Comparison of ENCODE assay signal across 14 cellular contexts in genomic region chr6:22658183-22658582, GRCh38.
DNase-seq lines count a peak whose midpoint lies in the region; ATAC-seq, FAIRE-seq and TF ChIP-seq lines count a peak whose summit lies in the region.
"Had no signal": no experiment of that assay in that cellular context is flagged by ENCODE, and none has a peak within 500 bp of the region (broad histone marks: within the 10 kb centered on the region; RNA-seq: fewer than 3 reads in every experiment).

No MANE protein-coding gene starts in this region.

- H3K79me1 ChIP-seq in IMR-90 (ENCODE audit: low read depth in 1 of 2, low read length in 2 of 2): no peaks in the 10 kb centered on the region

- no peak overlapping the region for H3K14ac ChIP-seq in IMR-90 (replicated peaks; ENCODE audit: low read depth, low read length)

- no peak for ATAC-seq in IMR-90 (ENCODE audit: low read depth)
- no peak for ATAC-seq in GM18502 (IDR thresholded peaks at IDR 0.05; ENCODE audit: poor library complexity, unreplicated experiment)
- ATAC-seq: CD8-positive, alpha-beta T cell had no signal

- dilution Hi-C loops in IMR-90 (cut with HindIII; ENCODE audit: low sequenced_read_pairs, unreplicated experiment): no loop called here
- dilution Hi-C loops in keratinocyte (cut with MboI; ENCODE audit: extremely low pct_ligation_motif_present, low sequenced_read_pairs): no loop called here

- no peak overlapping the region for H4K91ac ChIP-seq in IMR-90 (ENCODE audit: insufficient read depth, low read depth, low read length)

- H4K20me1 ChIP-seq in IMR-90 (ENCODE audit: insufficient read depth, low read length) (no peaks in the 10 kb centered on the region), keratinocyte (ENCODE audit: control insufficient read depth, extremely low read depth, insufficient read depth, low read length) (no peaks in the 10 kb centered on the region), SK-N-SH (ENCODE audit: insufficient read depth) (no peaks in the 10 kb centered on the region)

- no peaks in the 10 kb centered on the region for H3K27me3 ChIP-seq in IMR-90 (ENCODE audit: control insufficient read depth, insufficient read depth, low read length)
- H3K27me3 ChIP-seq in adipocyte (replicated peaks; ENCODE audit: control insufficient read depth, insufficient read depth, low read length): no peaks in the 10 kb centered on the region
- H3K27me3 ChIP-seq in keratinocyte (ENCODE audit: control insufficient read depth, extremely low read depth, insufficient read depth, low read length): no peaks in the 10 kb centered on the region
- no peaks in the 10 kb centered on the region for H3K27me3 ChIP-seq in SK-N-SH (ENCODE audit: insufficient read depth)

- H3K4me3 ChIP-seq in IMR-90 (ENCODE audit: insufficient read depth, low read depth, low read length) (no peak overlapping the region), adipocyte (ENCODE audit: low read length) (no peak overlapping the region), keratinocyte (ENCODE audit: control insufficient read depth in 2 of 3, extremely low read depth in 1 of 3, insufficient read depth in 2 of 3, low read depth in 1 of 3, low read length in 3 of 3) (no peak overlapping the region), SK-N-SH (ENCODE audit: low read depth in 2 of 2, low read length in 1 of 2) (no peak overlapping the region), kidney (ENCODE audit: low read length in 2 of 2) (no peak overlapping the region)

- TF ChIP-seq POLR2A in IMR-90 (IDR thresholded peaks at IDR 0.05; ENCODE audit: low read depth, low read length): no peak

- no peak overlapping the region for H2BK20ac ChIP-seq in IMR-90 (ENCODE audit: low read depth, low read length)

- H2AFZ ChIP-seq in IMR-90 (replicated peaks; ENCODE audit: low read length, poor library complexity): no peak overlapping the region
- H2AFZ ChIP-seq in keratinocyte (ENCODE audit: control insufficient read depth, low read length): peak overlapping the region; percentile 68
- no peak overlapping the region for H2AFZ ChIP-seq in SK-N-SH (ENCODE audit: low read depth)

- H3K27ac ChIP-seq in IMR-90 (ENCODE audit: insufficient read depth, low read length): no peak overlapping the region
- no peak overlapping the region for H3K27ac ChIP-seq in keratinocyte (ENCODE audit: control insufficient read depth, insufficient read depth, low read length)
- no peak overlapping the region for H3K27ac ChIP-seq in SK-N-SH (ENCODE audit: low read depth in 2 of 2, low read length in 1 of 2)
- H3K27ac ChIP-seq in kidney (ENCODE audit: low read depth in 2 of 2, low read length in 2 of 2): peak overlapping the region in 1 of 2 donors; percentile 1

- H3K36me3 ChIP-seq in IMR-90 (ENCODE audit: control insufficient read depth, insufficient read depth, low read length) (no peaks in the 10 kb centered on the region), adipocyte (ENCODE audit: control insufficient read depth, insufficient read depth, low read length, severe bottlenecking) (no peaks in the 10 kb centered on the region), keratinocyte (ENCODE audit: control insufficient read depth in 2 of 2, extremely low read depth in 1 of 2, insufficient read depth in 2 of 2, low read length in 2 of 2) (no peaks in the 10 kb centered on the region), SK-N-SH (replicated peaks in 1 of 2; ENCODE audit: control insufficient read depth in 1 of 2, insufficient read depth in 2 of 2, low read length in 1 of 2) (no peaks in the 10 kb centered on the region), kidney (ENCODE audit: control insufficient read depth in 1 of 2, insufficient read depth in 2 of 2, low read length in 2 of 2) (no peaks in the 10 kb centered on the region)

- DNase-seq in IMR-90 (no peak), adipocyte (ENCODE audit: low read depth) (peak; percentile 2), keratinocyte (ENCODE audit: low read depth, low spot score) (no peak), putamen (ENCODE audit: low spot score) (peak; percentile 8), SK-N-SH (no peak), mesenteric fat pad (ENCODE audit: low spot score) (no peak), kidney (no peak)
- DNase-seq: ACHN; CD8-positive, alpha-beta T cell; H7; KG1; NCI-H1930; NCI-H510A had no signal

- TF ChIP-seq RAD21 in IMR-90 (IDR thresholded peaks at IDR 0.05; ENCODE audit: low read length) (no peak), SK-N-SH (IDR thresholded peaks at IDR 0.05; ENCODE audit: low read length) (no peak)

- H4K5ac ChIP-seq in IMR-90 (ENCODE audit: low read depth, low read length): no peak overlapping the region; the same call in 1 of the 2 replicates

- no peak overlapping the region for H2AK5ac ChIP-seq in IMR-90 (ENCODE audit: low read depth, low read length)

- no peak overlapping the region for H3K4ac ChIP-seq in IMR-90 (ENCODE audit: low read depth, low read length)

- no peaks in the 10 kb centered on the region for H3K79me2 ChIP-seq in keratinocyte (ENCODE audit: control insufficient read depth, insufficient read depth, low read length)
- H3K79me2 ChIP-seq in SK-N-SH (ENCODE audit: insufficient read depth): no peaks in the 10 kb centered on the region

- H2BK15ac ChIP-seq in IMR-90 (ENCODE audit: low read depth, low read length): no peak overlapping the region

- intact Hi-C loops in IMR-90 (cut with micrococcal nuclease) (loop anchor here (10.0 kb wide), 1 partner anchor 787 kb away; no protein-coding TSS in a partner anchor), kidney (cut with DNase I) (no loop called here)

- H4K8ac ChIP-seq in IMR-90 (ENCODE audit: low read depth in 2 of 2, low read length in 2 of 2): no peak overlapping the region

- in situ Hi-C loops in IMR-90 (cut with MboI; ENCODE audit: low sequenced_read_pairs): no loop called here

- no peak overlapping the region for H3K56ac ChIP-seq in IMR-90 (ENCODE audit: extremely low read depth, insufficient read depth, low read length)

- BruUV-seq in IMR-90 (replicated peaks; lab: Mats Ljungman, UMichigan): no TSS peak

- H2BK5ac ChIP-seq in IMR-90 (ENCODE audit: low read depth, low read length, poor library complexity, severe bottlenecking): no peak overlapping the region

- FAIRE-seq in keratinocyte (lab: Jason Lieb, UNC) (no peak), kidney (lab: Jason Lieb, UNC) (no peak)

- H3K9me1 ChIP-seq in IMR-90 (ENCODE audit: insufficient read depth, low read length): no peaks in the 10 kb centered on the region
- H3K9me1 ChIP-seq in keratinocyte (ENCODE audit: control insufficient read depth, extremely low read depth, insufficient read depth, low read length): no peaks in the 10 kb centered on the region

- H3K4me2 ChIP-seq in IMR-90 (ENCODE audit: low read depth, low read length) (no peak overlapping the region), keratinocyte (ENCODE audit: control insufficient read depth, extremely low read depth, insufficient read depth, low read depth, low read length) (no peak overlapping the region), SK-N-SH (no peak overlapping the region)

- no peak overlapping the region for H2AK9ac ChIP-seq in IMR-90 (replicated peaks; ENCODE audit: low read depth, low read length, poor library complexity)

- no peak for TF ChIP-seq EP300 in SK-N-SH (IDR thresholded peaks at IDR 0.05; ENCODE audit: borderline replicate concordance in 1 of 2, low read depth in 1 of 2, low read length in 1 of 2)

- H3K9me3 ChIP-seq in IMR-90 (ENCODE audit: control insufficient read depth, insufficient read depth, low read length) (no peaks in the 10 kb centered on the region), adipocyte (ENCODE audit: control insufficient read depth, low read length) (no peaks in the 10 kb centered on the region), keratinocyte (ENCODE audit: control insufficient read depth, low read depth, low read length) (no peaks in the 10 kb centered on the region), SK-N-SH (no peaks in the 10 kb centered on the region), kidney (ENCODE audit: control insufficient read depth in 1 of 2, low read length in 2 of 2) (no peaks in the 10 kb centered on the region)

- no peak overlapping the region for H3K23ac ChIP-seq in IMR-90 (ENCODE audit: low read depth, low read length)

- no peaks in the 10 kb centered on the region for H3F3A ChIP-seq in SK-N-SH (replicated peaks; ENCODE audit: insufficient read depth)

- H3K9ac ChIP-seq in IMR-90 (ENCODE audit: low read depth, low read length) (no peak overlapping the region), adipocyte (ENCODE audit: low read length) (no peak overlapping the region), keratinocyte (ENCODE audit: control insufficient read depth, extremely low read depth, insufficient read depth, low read length) (no peak overlapping the region), SK-N-SH (no peak overlapping the region), kidney (ENCODE audit: low read length in 2 of 2) (no peak overlapping the region)

- no peak overlapping the region for H2BK120ac ChIP-seq in IMR-90 (ENCODE audit: low read depth, low read length)

- peaks cover 2% of the 10 kb centered on the region for H3K4me1 ChIP-seq in IMR-90 (ENCODE audit: control insufficient read depth, insufficient read depth, low read length)
- H3K4me1 ChIP-seq in adipocyte (ENCODE audit: control insufficient read depth, insufficient read depth, low read length): peaks cover 4% of the 10 kb centered on the region
- H3K4me1 ChIP-seq in keratinocyte (ENCODE audit: control insufficient read depth, extremely low read depth, insufficient read depth, low read length): peaks cover 7% of the 10 kb centered on the region
- H3K4me1 ChIP-seq in SK-N-SH (ENCODE audit: control insufficient read depth in 1 of 2, insufficient read depth in 2 of 2, low read depth in 1 of 2, low read length in 1 of 2): no peaks in the 10 kb centered on the region; a peak in 1 of 4 replicates
- peaks cover 3 to 11% of the 10 kb centered on the region in 2 donors for H3K4me1 ChIP-seq in kidney (ENCODE audit: control insufficient read depth in 1 of 2, insufficient read depth in 1 of 2, low read depth in 1 of 2, low read length in 2 of 2)

- no CpG with 5 or more reads among the region's 2 CpGs for WGBS in IMR-90 (ENCODE audit: extremely low coverage in 2 of 2, insufficient read length in 1 of 2), 2 experiments
- WGBS in SK-N-SH (ENCODE audit: low lambda C conversion rate): 60% methylated on average over 2 of the region's 2 CpGs

- no peaks in the 10 kb centered on the region for H3K9me2 ChIP-seq in SK-N-SH

- POLR2A ChIA-PET in IMR-90 (lab: Charles Lee; ENCODE audit: unreplicated experiment): no interaction called here
- POLR2A ChIA-PET in SK-N-SH (lab: Yijun Ruan, JAX): no interaction called here

- TF ChIP-seq CTCF in IMR-90 (conservative IDR thresholded peaks at IDR 0.05; ENCODE audit: low read depth, low read length): no peak
- TF ChIP-seq CTCF in keratinocyte (optimal IDR thresholded peaks at IDR 0.05 in 1 of 3, IDR thresholded peaks at IDR 0.05 in 1 of 3, conservative IDR thresholded peaks at IDR 0.05 in 1 of 3; ENCODE audit: extremely low read depth in 1 of 3, insufficient read depth in 2 of 3, low read length in 3 of 3): no peak
- TF ChIP-seq CTCF in SK-N-SH (IDR thresholded peaks at IDR 0.05): no peak
- TF ChIP-seq CTCF in kidney (IDR thresholded peaks at IDR 0.05; ENCODE audit: borderline replicate concordance, extremely low read depth, insufficient read depth): no peak

- CTCF ChIA-PET in IMR-90 (lab: Yijun Ruan, JAX) (interaction anchor here (0.7 to 2.3 kb wide), 2 partner anchors 10 to 93 kb away, joined by 3 to 7 read pairs; no protein-coding TSS in a partner anchor), SK-N-SH (lab: Yijun Ruan, JAX) (interaction anchor here (1.0 kb wide), 2 partner anchors 10 to 11 kb away, joined by 3 to 4 read pairs; no protein-coding TSS in a partner anchor)

- peak overlapping the region; percentile 31; the same call in 1 of the 2 replicates for H3K18ac ChIP-seq in IMR-90 (ENCODE audit: low read depth, low read length)

Comparison
In these comparisons a context has a peak if more than half of its experiments do, and no peak if none do; other contexts are left out.
1. DNase-seq: peak in adipocyte (single experiment) and putamen (single experiment); none in IMR-90 (single experiment), keratinocyte (single experiment), SK-N-SH (single experiment), mesenteric fat pad (single experiment) and kidney (single experiment).